In genomic region chrX:55007633-55008032, GRCh38 we compare ENCODE assay signal across 12 cellular contexts. TPM values are rescaled to one million over a fixed set of nuclear protein-coding genes. Genes with fewer than 3 reads are reported as not detected.
A peak's percentile ranks its signal among the peaks of the same experiment; 100 is the strongest.
DNase-seq lines count a peak whose midpoint lies in the region; ATAC-seq and TF ChIP-seq lines count a peak whose summit lies in the region.
"Had no signal": no experiment of that assay in that cellular context is flagged by ENCODE, and none has a peak within 500 bp of the region (broad histone marks: within the 10 kb centered on the region; RNA-seq: fewer than 3 reads in every experiment).

No MANE protein-coding gene starts in this region.

- TF ChIP-seq CTCF in ascending aorta (IDR thresholded peaks at IDR 0.05) (no peak), heart left ventricle (IDR thresholded peaks at IDR 0.05) (no peak)

- peak; percentile 38 for DNase-seq in GM04504 (ENCODE audit: low read depth)
- peak in 1 of 2 donors; percentile 70 for DNase-seq in ascending aorta (ENCODE audit: low spot score in 2 of 2)
- peak in 3 of 5 donors; percentile 24 to 58 (median 25) for DNase-seq in heart left ventricle
- peak; percentile 46 for DNase-seq in renal cortical epithelial cell (ENCODE audit: low read depth)
- DNase-seq in activated CD4-positive, alpha-beta T cell treated with anti-CD3 and anti-CD28 coated beads for 4 hours, result no peak
- no peak for DNase-seq in stimulated activated effector memory CD8-positive, alpha-beta T cell treated with anti-CD3 and anti-CD28 coated beads, Interleukin-12 subunit alpha, Interleukin-12 subunit beta, amount 100 ng/mL, for 72 hours (ENCODE audit: low spot score in 2 of 2)
- DNase-seq: DND-41 had no signal

- no peak overlapping the region for H3K4me3 Mint-ChIP-seq in stimulated activated effector memory CD8-positive, alpha-beta T cell treated with anti-CD3 and anti-CD28 coated beads, Interleukin-12 subunit alpha, Interleukin-12 subunit beta, amount 100 ng/mL, for 72 hours
- H3K4me3 Mint-ChIP-seq: activated naive CD8-positive, alpha-beta T cell had no signal

- intact Hi-C loops in ascending aorta (cut with DNase I), result loop anchor here (10.0 kb wide), 3 partner anchors 473 to 1323 kb away; partner anchors contain the start of genes FAM120C, GNL3L and HUWE1
- intact Hi-C loops in heart left ventricle (cut with DNase I), result loop anchor here in 3 of 10 donors (10.0 kb wide), 3 partner anchors 203 to 963 kb away; partner anchors contain the start of genes MAGED2 (in 2 of the 3) and PHF8 (in 1 of the 3)

- H3K9me3 ChIP-seq in ascending aorta (no peaks in the 10 kb centered on the region), heart left ventricle (no peaks in the 10 kb centered on the region)
- H3K9me3 ChIP-seq: upper lobe of left lung had no signal

- WGBS in heart left ventricle, 4 donors, result 34 to 51% (median 40%) methylated on average over 5 of the region's 5 CpGs

- no peaks in the 10 kb centered on the region for H3K9me3 Mint-ChIP-seq in stimulated activated effector memory CD8-positive, alpha-beta T cell treated with anti-CD3 and anti-CD28 coated beads, Interleukin-12 subunit alpha, Interleukin-12 subunit beta, amount 100 ng/mL, for 72 hours

- H3K27ac ChIP-seq in ascending aorta, result peak overlapping the region; percentile 61 to 71
- H3K27ac ChIP-seq in heart left ventricle, result peak overlapping the region in 8 of 12 donors; percentile 46 to 76 (median 68)
- H3K27ac ChIP-seq: upper lobe of left lung had no signal

- H3K36me3 ChIP-seq in ascending aorta, result peaks cover 0 to 16% of the 10 kb centered on the region in 2 donors
- peaks cover 0 to 39% (median 16%) of the 10 kb centered on the region in 9 donors for H3K36me3 ChIP-seq in heart left ventricle

- H3K36me3 Mint-ChIP-seq in stimulated activated effector memory CD8-positive, alpha-beta T cell treated with anti-CD3 and anti-CD28 coated beads, Interleukin-12 subunit alpha, Interleukin-12 subunit beta, amount 100 ng/mL, for 72 hours, result peaks cover 48% of the 10 kb centered on the region

- ATAC-seq in heart left ventricle, result peak; percentile 52 to 85 (median 78)
- no peak for ATAC-seq in GM18858 (IDR thresholded peaks at IDR 0.05; ENCODE audit: unreplicated experiment)
- ATAC-seq in stimulated activated effector memory CD8-positive, alpha-beta T cell treated with anti-CD3 and anti-CD28 coated beads, Interleukin-12 subunit alpha, Interleukin-12 subunit beta, amount 100 ng/mL, for 72 hours, result no peak
- ATAC-seq in GM19023 (IDR thresholded peaks at IDR 0.05; ENCODE audit: unreplicated experiment), result no peak
- ATAC-seq: activated CD4-positive, CD25-positive, alpha-beta regulatory T cell treated with anti-CD3 and anti-CD28 coated beads, Interleukin-2, amount 50 U/mL, for 24 hours had no signal

- peaks cover 20% of the 10 kb centered on the region for H3K4me1 Mint-ChIP-seq in stimulated activated effector memory CD8-positive, alpha-beta T cell treated with anti-CD3 and anti-CD28 coated beads, Interleukin-12 subunit alpha, Interleukin-12 subunit beta, amount 100 ng/mL, for 72 hours

- H3K4me1 ChIP-seq in ascending aorta (peaks cover 0 to 3% of the 10 kb centered on the region in 2 donors), heart left ventricle (peaks cover 0 to 34% (median 8%) of the 10 kb centered on the region in 12 donors)
- H3K4me1 ChIP-seq: upper lobe of left lung had no signal

- no peak overlapping the region for H3K4me3 ChIP-seq in ascending aorta
- no peak overlapping the region for H3K4me3 ChIP-seq in heart left ventricle
- H3K4me3 ChIP-seq: upper lobe of left lung had no signal

- H3K27ac Mint-ChIP-seq in stimulated activated effector memory CD8-positive, alpha-beta T cell treated with anti-CD3 and anti-CD28 coated beads, Interleukin-12 subunit alpha, Interleukin-12 subunit beta, amount 100 ng/mL, for 72 hours, result no peak overlapping the region
- H3K27ac Mint-ChIP-seq: activated naive CD8-positive, alpha-beta T cell had no signal

- no peak for TF ChIP-seq POLR2A in heart left ventricle (IDR thresholded peaks at IDR 0.05)

- H3K27me3 ChIP-seq in ascending aorta, result no peaks in the 10 kb centered on the region
- peaks cover 0 to 5% (median 0%) of the 10 kb centered on the region in 9 donors for H3K27me3 ChIP-seq in heart left ventricle
- H3K27me3 ChIP-seq: upper lobe of left lung had no signal

RNA-seq across cellular contexts. Expression of gene APEX2, which starts 7.5 kb away (rescaled TPM):
- total RNA-seq in ascending aorta, result 31.5 TPM
- total RNA-seq in heart left ventricle, result 10 to 100 TPM in 1 of 9 donors, 1 to 10 TPM in 8; 6.8 to 12.4 (median 8.6) TPM
- 10 to 100 TPM in 1 of 2 donors, 1 to 10 TPM in 1; 4.5 to 10.6 TPM for polyA plus RNA-seq in heart left ventricle
- 7.7 and 13.5 TPM in 2 replicates for total RNA-seq in renal cortical epithelial cell

RNA-seq across cellular contexts. Expression of gene PFKFB1, which starts 13.6 kb away (rescaled TPM):
- not detected for total RNA-seq in ascending aorta
- total RNA-seq in heart left ventricle, result 1 to 10 TPM in 1 of 9 donors, under 1 TPM in 5, not detected in 3; 0.14 to 1.2 (median 0.31) TPM
- under 1 TPM; 0.11 to 0.19 TPM for polyA plus RNA-seq in heart left ventricle
- total RNA-seq in renal cortical epithelial cell, result 0.10 and 0.69 TPM in 2 replicates

RNA-seq across cellular contexts. Expression of gene ALAS2, which starts 23.1 kb away (rescaled TPM):
- 6.9 TPM for total RNA-seq in ascending aorta
- 1 to 10 TPM in 8 of 9 donors, under 1 TPM in 1; 0.44 to 8.3 (median 2.2) TPM for total RNA-seq in heart left ventricle
- polyA plus RNA-seq in heart left ventricle, result under 1 TPM in 1 of 2 donors, not detected in 1; 0.06 TPM
- total RNA-seq in renal cortical epithelial cell, result not detected in 2 replicates

Comparison
In these comparisons a context has a peak if more than half of its experiments do, and no peak if none do; other contexts are left out.
1. DNase-seq: peak in GM04504 (single experiment), heart left ventricle (3 of 5) and renal cortical epithelial cell (single experiment); none in activated CD4-positive, alpha-beta T cell treated with anti-CD3 and anti-CD28 coated beads for 4 hours (0 of 2) and stimulated activated effector memory CD8-positive, alpha-beta T cell treated with anti-CD3 and anti-CD28 coated beads, Interleukin-12 subunit alpha, Interleukin-12 subunit beta, amount 100 ng/mL, for 72 hours (0 of 2).
2. ATAC-seq: peak in heart left ventricle (4 of 4); none in GM18858 (single experiment), stimulated activated effector memory CD8-positive, alpha-beta T cell treated with anti-CD3 and anti-CD28 coated beads, Interleukin-12 subunit alpha, Interleukin-12 subunit beta, amount 100 ng/mL, for 72 hours (single experiment) and GM19023 (single experiment).